ENCODE assay signal across 10 cellular contexts in the genomic region with DNA sequence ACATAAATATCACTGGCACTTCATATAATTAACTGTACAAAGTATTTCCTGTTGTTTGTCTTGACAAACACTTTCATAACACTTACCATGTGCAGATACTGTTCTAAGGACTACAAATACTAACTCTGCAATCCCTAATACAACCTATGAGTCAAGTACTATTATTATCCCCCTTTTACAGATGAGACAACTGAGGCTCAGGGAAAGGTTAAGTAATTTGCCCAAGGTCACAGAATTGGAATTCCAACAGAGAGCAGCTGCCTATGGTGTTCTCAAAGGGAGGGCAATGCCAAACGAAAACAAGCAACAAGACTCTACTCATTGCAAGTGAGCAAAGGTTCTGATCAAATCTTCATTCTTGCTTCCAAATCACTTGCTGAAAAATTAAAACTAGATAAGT.
A peak's percentile ranks its signal among the peaks of the same experiment; 100 is the strongest.
DNase-seq lines count a peak whose midpoint lies in the region; ATAC-seq and TF ChIP-seq lines count a peak whose summit lies in the region.
"Had no signal": no experiment of that assay in that cellular context is flagged by ENCODE, and none has a peak within 500 bp of the region (broad histone marks: within the 10 kb centered on the region; RNA-seq: fewer than 3 reads in every experiment).

No MANE protein-coding gene starts in this region.

- ATAC-seq in GM18505 (IDR thresholded peaks at IDR 0.05; ENCODE audit: unreplicated experiment) (no peak), HG03469 (IDR thresholded peaks at IDR 0.05; ENCODE audit: unreplicated experiment) (no peak), HG02970 (IDR thresholded peaks at IDR 0.05; ENCODE audit: low FRiP score, unreplicated experiment) (no peak)

- TF ChIP-seq CTCF in VCaP (conservative IDR thresholded peaks at IDR 0.05) (no peak), sigmoid colon (IDR thresholded peaks at IDR 0.05) (no peak)

- H3K36me3 ChIP-seq in BLaER1 (no peaks in the 10 kb centered on the region), sigmoid colon (no peaks in the 10 kb centered on the region)

- H3K27me3 ChIP-seq in BLaER1: no peaks in the 10 kb centered on the region
- no peaks in the 10 kb centered on the region for H3K27me3 ChIP-seq in sigmoid colon

- H3K9me3 ChIP-seq in BLaER1 (no peaks in the 10 kb centered on the region), sigmoid colon (no peaks in the 10 kb centered on the region)

- H3K27ac ChIP-seq in BLaER1 (no peak overlapping the region), VCaP (peak overlapping the region; percentile 100), sigmoid colon (peak overlapping the region; percentile 2 to 60 (median 17))
- H3K27ac ChIP-seq: RWPE1 had no signal

- H3K4me3 ChIP-seq in BLaER1 (no peak overlapping the region), sigmoid colon (no peak overlapping the region)

- WGBS in sigmoid colon, 2 donors: 30 to 72% methylated on average over 1 of the region's 1 CpG

- peaks cover 28% of the 10 kb centered on the region; the same call in 1 of the 2 replicates for H4K20me1 ChIP-seq in BLaER1

- H3K4me2 ChIP-seq in BLaER1: peak overlapping the region; percentile 27; the same call in 1 of the 2 replicates

- TF ChIP-seq POLR2A in sigmoid colon (IDR thresholded peaks at IDR 0.05): no peak
- no peak for TF ChIP-seq POLR2A in GM18505 (IDR thresholded peaks at IDR 0.05; ENCODE audit: borderline replicate concordance, extremely low read depth, insufficient read depth, insufficient read length)

- no peak overlapping the region for H3K9ac ChIP-seq in BLaER1

- intact Hi-C loops in sigmoid colon (cut with DNase I): loop anchor here (5.0 kb wide), 1 partner anchor 84 kb away; a partner anchor contains a TSS

- H3K4me1 ChIP-seq in BLaER1 (peaks cover 27% of the 10 kb centered on the region), sigmoid colon (peaks cover 0 to 32% (median 25%) of the 10 kb centered on the region in 4 donors)

- no peak for TF ChIP-seq EP300 in sigmoid colon (IDR thresholded peaks at IDR 0.05)

- DNase-seq in kidney tubule cell (ENCODE audit: low spot score): peak; percentile 11
- DNase-seq in sigmoid colon: no peak
- no peak for DNase-seq in DMS79 treated with DMSO at 0.1 percent for 48 hours (lab: John Stamatoyannopoulos, UW)
- DNase-seq: NCI-H2227 treated with DMSO at 0.1 percent for 48 hours had no signal
